8 cellular contexts compared by ENCODE assay signal in genomic region chr1:161486806-161487482, GRCh38. TPM values are rescaled to one million over a fixed set of nuclear protein-coding genes. Genes with fewer than 3 reads are reported as not detected.
DNase-seq lines count a peak whose midpoint lies in the region; ATAC-seq and TF ChIP-seq lines count a peak whose summit lies in the region.

No MANE protein-coding gene starts in this region.

- ATAC-seq in HG02571 (IDR thresholded peaks at IDR 0.05; ENCODE audit: unreplicated experiment) (no peak), GM18511 (IDR thresholded peaks at IDR 0.05; ENCODE audit: unreplicated experiment) (no peak)

- peak overlapping the region; percentile 66 for H3K4me3 ChIP-seq in GM23248
- H3K4me3 ChIP-seq in foreskin fibroblast (ENCODE audit: low read depth in 1 of 2, low read length in 2 of 2) = no peak overlapping the region
- peak overlapping the region; percentile 69 for H3K4me3 ChIP-seq in osteoblast (ENCODE audit: insufficient read depth, low read length)

- no peaks in the 10 kb centered on the region for H3K79me2 ChIP-seq in GM23248 (ENCODE audit: insufficient read depth)
- H3K79me2 ChIP-seq in osteoblast (ENCODE audit: insufficient read depth, low read length) = no peaks in the 10 kb centered on the region

- in situ Hi-C loops in GM23248 (cut with MboI) = loop anchor here (10.0 kb wide), 1 partner anchor 258 kb away; the partner anchor contains the start of gene DUSP12

- H3K9me2 ChIP-seq in GM23248 (ENCODE audit: insufficient read depth) = no peaks in the 10 kb centered on the region

- H3K27ac ChIP-seq in GM23248 = peak overlapping the region; percentile 22; the same call in 1 of the 2 replicates
- H3K27ac ChIP-seq in osteoblast (ENCODE audit: low read depth, low read length) = no peak overlapping the region

- peak overlapping the region; percentile 65 for H3K9ac ChIP-seq in GM23248

- peaks cover 9% of the 10 kb centered on the region; the same call in 1 of the 2 replicates for H3F3A ChIP-seq in GM23248 (ENCODE audit: insufficient read depth)

- H2AFZ ChIP-seq in GM23248 (peak overlapping the region; percentile 76), osteoblast (ENCODE audit: low read length) (peak overlapping the region; percentile 84)

- DNase-seq in COR-L47 (lab: John Stamatoyannopoulos, UW) (peak; percentile 33), GM23248 (peak; percentile 81), NCI-H446 treated with DMSO at 0.1 percent for 48 hours (lab: John Stamatoyannopoulos, UW) (peak; percentile 35), foreskin fibroblast (peak; percentile 32 to 72), osteoblast (ENCODE audit: insufficient read length, low spot score, missing footprints) (peak; percentile 89)
- DNase-seq in activated CD8-positive, alpha-beta memory T cell treated with anti-CD3 and anti-CD28 coated beads, Interleukin-2, amount 50 U/mL, for 1 hour (ENCODE audit: extremely low read depth) = peak; percentile 9

- whole genome bisulfite sequencing in GM23248 (ENCODE audit: low coverage in 1 of 2, low lambda C conversion rate in 2 of 2, missing lambda C conversion rate in 2 of 2), 2 experiments = 21 to 28% methylated on average over 6 of the region's 6 CpGs

- H4K20me1 ChIP-seq in GM23248 (ENCODE audit: insufficient read depth) (no peaks in the 10 kb centered on the region), osteoblast (ENCODE audit: insufficient read depth, low read length) (no peaks in the 10 kb centered on the region)

- H3K4me2 ChIP-seq in GM23248 (ENCODE audit: unreplicated experiment) (peak overlapping the region; percentile 81), osteoblast (ENCODE audit: insufficient read depth, low read length) (peak overlapping the region; percentile 91)

- TF ChIP-seq CTCF in foreskin fibroblast (IDR thresholded peaks at IDR 0.05; ENCODE audit: low read depth, low read length) = peak; percentile 61
- TF ChIP-seq CTCF in osteoblast (IDR thresholded peaks at IDR 0.05; ENCODE audit: extremely low read depth, low read depth, low read length) = peak; percentile 80

- H3K4me1 ChIP-seq in GM23248 (ENCODE audit: insufficient read depth) = peaks cover 7% of the 10 kb centered on the region; the same call in 1 of the 2 replicates
- H3K4me1 ChIP-seq in osteoblast (ENCODE audit: insufficient read depth, low read length) = peaks cover 5% of the 10 kb centered on the region

- H3K9me3 ChIP-seq in GM23248 (ENCODE audit: low read depth) = no peaks in the 10 kb centered on the region
- no peaks in the 10 kb centered on the region for H3K9me3 ChIP-seq in osteoblast (ENCODE audit: low read depth, low read length)

- H3K36me3 ChIP-seq in GM23248 (ENCODE audit: low read depth) (no peaks in the 10 kb centered on the region), osteoblast (ENCODE audit: insufficient read depth, low read length) (no peaks in the 10 kb centered on the region)

- H3K27me3 ChIP-seq in GM23248 (replicated peaks; ENCODE audit: insufficient read depth) = peaks cover 34% of the 10 kb centered on the region
- H3K27me3 ChIP-seq in osteoblast (ENCODE audit: insufficient read depth, low read length) = peaks cover 47% of the 10 kb centered on the region

RNA-seq across cellular contexts. Expression of gene FCGR2A, which starts 18.3 kb away (rescaled TPM):
- not detected in 2 replicates for total RNA-seq in GM23248 (2014; rRNA removed; shearing (Covaris generic))
- polyA plus RNA-seq in GM23248 (2016; fragmentation: Nextera tagmentation; extraction: Ambion mirVana) = not detected in 2 replicates
- total RNA-seq in osteoblast = 0.59 and 1.4 TPM in 2 replicates

RNA-seq across cellular contexts. Expression of gene HSPA6, which starts 37.4 kb away (rescaled TPM):
- total RNA-seq in GM23248 (2014; rRNA removed; shearing (Covaris generic)) = not detected in 2 replicates
- polyA plus RNA-seq in GM23248 (2016; fragmentation: Nextera tagmentation; extraction: Ambion mirVana) = 0.13 and 0.23 TPM in 2 replicates
- total RNA-seq in osteoblast = 0.36 and 0.88 TPM in 2 replicates

Comparison
In these comparisons a context has a peak if more than half of its experiments do, and no peak if none do; other contexts are left out.
1. DNase-seq: peak in every context shown above with its lines; median percentile 89 in osteoblast; 81 in GM23248; 52 in foreskin fibroblast; 35 in NCI-H446 treated with DMSO at 0.1 percent for 48 hours; 33 in COR-L47; 9 in activated CD8-positive, alpha-beta memory T cell treated with anti-CD3 and anti-CD28 coated beads, Interleukin-2, amount 50 U/mL, for 1 hour.
2. H3K4me3 ChIP-seq: peak in GM23248 (single experiment) and osteoblast (single experiment); none in foreskin fibroblast (0 of 2).